In genomic region chr18:55592106-55592505, GRCh38 we compare ENCODE assay signal across 2 cellular contexts.
TF ChIP-seq lines count a peak whose summit lies in the region.

No MANE protein-coding gene starts in this region.

TF ChIP-seq in IMR-90, 13 proteins besides CTCF, POLR2A, EP300 and RAD21:
- no peak for TF ChIP-seq RFX5 (IDR thresholded peaks at IDR 0.05; ENCODE audit: low read depth, low read length)
- TF ChIP-seq USF2 (IDR thresholded peaks at IDR 0.05; ENCODE audit: low read depth, low read length): no peak
- no peak for TF ChIP-seq NFE2L2 (IDR thresholded peaks at IDR 0.05; ENCODE audit: low read depth, low read length)
- TF ChIP-seq RCOR1 (IDR thresholded peaks at IDR 0.05; ENCODE audit: insufficient replicate concordance, low read length): no peak
- TF ChIP-seq ELK1 (IDR thresholded peaks at IDR 0.05; ENCODE audit: borderline replicate concordance, low read depth, low read length): no peak
- TF ChIP-seq MXI1 (IDR thresholded peaks at IDR 0.05; ENCODE audit: borderline replicate concordance, low read depth, low read length): no peak
TF ChIP-seq in IMR-90: peak in this region for 0.

TF ChIP-seq in endothelial cell of umbilical vein, 7 proteins besides CTCF, POLR2A, EP300 and RAD21:
- TF ChIP-seq POLR2AphosphoS5 (IDR thresholded peaks at IDR 0.05; ENCODE audit: insufficient read depth, low read depth, low read length) (no peak), EZH2 (IDR thresholded peaks at IDR 0.05; ENCODE audit: borderline replicate concordance, low read depth, low read length, severe bottlenecking) (no peak), FOS (IDR thresholded peaks at IDR 0.05; ENCODE audit: borderline replicate concordance, insufficient read depth, low read length) (no peak), MYC (IDR thresholded peaks at IDR 0.05; ENCODE audit: low read depth, low read length) (no peak), GATA2 (IDR thresholded peaks at IDR 0.05; ENCODE audit: insufficient read depth, insufficient read length, low read depth, low read length) (no peak), MAX (IDR thresholded peaks at IDR 0.05; ENCODE audit: insufficient read depth, insufficient read length) (no peak), JUN (IDR thresholded peaks at IDR 0.05; ENCODE audit: borderline replicate concordance, insufficient read depth, insufficient read length, low read depth) (no peak)
TF ChIP-seq in endothelial cell of umbilical vein: peak in this region for 0.
